In genomic region chr1:94306521-94306920, GRCh38 we compare ENCODE assay signal across 27 cellular contexts.
"Had no signal": no experiment of that assay in that cellular context is flagged by ENCODE, and none has a peak within 500 bp of the region (broad histone marks: within the 10 kb centered on the region; RNA-seq: fewer than 3 reads in every experiment).

No MANE protein-coding gene starts in this region.

- H3K4me3 Mint-ChIP-seq: immature natural killer cell; naive B cell; natural killer cell; nephron progenitor cell; neural progenitor cell; stimulated activated memory B cell treated with anti-CD40 and anti-IgM and Interleukin-4, amounts not matched to agents 10 μg/mL and 1 μg/mL and 100 μg/mL, for 72 hours; stimulated activated naive CD8-positive, alpha-beta T cell treated with anti-CD3 and anti-CD28 coated beads, Interleukin-15, amount 100 ng/mL, for 72 hours had no signal

- H3K4me1 Mint-ChIP-seq: immature natural killer cell; naive B cell; natural killer cell; neural progenitor cell; stimulated activated memory B cell treated with anti-CD40 and anti-IgM and Interleukin-4, amounts not matched to agents 10 μg/mL and 1 μg/mL and 100 μg/mL, for 72 hours; stimulated activated naive CD8-positive, alpha-beta T cell treated with anti-CD3 and anti-CD28 coated beads, Interleukin-15, amount 100 ng/mL, for 72 hours had no signal

- H3K9me3 Mint-ChIP-seq: immature natural killer cell; naive B cell; natural killer cell; nephron progenitor cell; neural progenitor cell; stimulated activated memory B cell treated with anti-CD40 and anti-IgM and Interleukin-4, amounts not matched to agents 10 μg/mL and 1 μg/mL and 100 μg/mL, for 72 hours; stimulated activated naive CD8-positive, alpha-beta T cell treated with anti-CD3 and anti-CD28 coated beads, Interleukin-15, amount 100 ng/mL, for 72 hours had no signal

- H3K4me3 ChIP-seq: left lung, lung, neural progenitor cell, ovary, right atrium auricular region, right lobe of liver, smooth muscle cell, transverse colon, upper lobe of right lung had no signal

- H3K4me1 ChIP-seq: neural progenitor cell, transverse colon, upper lobe of right lung had no signal

- DNase-seq: hypothalamus; immature natural killer cell; kidney; left colon; left lung; naive B cell; natural killer cell; nephron progenitor cell; occipital lobe; ovary; right lobe of liver; stimulated activated CD4-positive, alpha-beta T cell treated with anti-CD3 and anti-CD28 coated beads, Interleukin-1b, Interleukin-23, amount 100 ng/mL, for 48 hours; stimulated activated CD4-positive, alpha-beta T cell treated with anti-CD3 and anti-CD28 coated beads, Interleukin-2, amount 100 ng/mL, for 48 hours; stimulated activated CD4-positive, alpha-beta T cell treated with anti-CD3 and anti-CD28 coated beads, Interleukin-4, amount 100 ng/mL, for 4 hours; stimulated activated CD8-positive, alpha-beta memory T cell treated with anti-CD3 and anti-CD28 coated beads, Interleukin-4, amount 100 ng/mL, for 48 hours; stimulated activated naive CD4-positive, alpha-beta T cell treated with Interleukin-2 at 50 U/mL for 16 hours; stimulated activated naive CD8-positive, alpha-beta T cell treated with anti-CD3 and anti-CD28 coated beads, Interleukin-15, amount 100 ng/mL, for 72 hours; substantia nigra; transverse colon; upper lobe of right lung had no signal

- H3K27ac ChIP-seq: left lung, neural progenitor cell, neutrophil, ovary, right atrium auricular region, right lobe of liver, transverse colon, upper lobe of right lung had no signal

- H3K27ac Mint-ChIP-seq: immature natural killer cell; naive B cell; natural killer cell; nephron progenitor cell; neural progenitor cell; progenitor cell of endocrine pancreas; stimulated activated memory B cell treated with anti-CD40 and anti-IgM and Interleukin-4, amounts not matched to agents 10 μg/mL and 1 μg/mL and 100 μg/mL, for 72 hours; stimulated activated naive CD8-positive, alpha-beta T cell treated with anti-CD3 and anti-CD28 coated beads, Interleukin-15, amount 100 ng/mL, for 72 hours had no signal

- ATAC-seq: left colon; left lung; natural killer cell; right lobe of liver; stimulated activated memory B cell treated with anti-CD40 and anti-IgM and Interleukin-4, amounts not matched to agents 10 μg/mL and 1 μg/mL and 100 μg/mL, for 72 hours; stimulated activated naive CD8-positive, alpha-beta T cell treated with anti-CD3 and anti-CD28 coated beads, Interleukin-15, amount 100 ng/mL, for 72 hours; upper lobe of right lung had no signal

- H3K36me3 Mint-ChIP-seq: immature natural killer cell; naive B cell; natural killer cell; neural progenitor cell; stimulated activated memory B cell treated with anti-CD40 and anti-IgM and Interleukin-4, amounts not matched to agents 10 μg/mL and 1 μg/mL and 100 μg/mL, for 72 hours had no signal

- H3K36me3 ChIP-seq: left lung, neural progenitor cell, neutrophil, ovary, right atrium auricular region, transverse colon, upper lobe of right lung had no signal

- H3K27me3 ChIP-seq: left lung, neural progenitor cell, neutrophil, ovary, right atrium auricular region, right lobe of liver, transverse colon, upper lobe of right lung had no signal

- H3K27me3 Mint-ChIP-seq: progenitor cell of endocrine pancreas had no signal

- H3K4me2 ChIP-seq: neural progenitor cell, smooth muscle cell had no signal
